In the genomic region with DNA sequence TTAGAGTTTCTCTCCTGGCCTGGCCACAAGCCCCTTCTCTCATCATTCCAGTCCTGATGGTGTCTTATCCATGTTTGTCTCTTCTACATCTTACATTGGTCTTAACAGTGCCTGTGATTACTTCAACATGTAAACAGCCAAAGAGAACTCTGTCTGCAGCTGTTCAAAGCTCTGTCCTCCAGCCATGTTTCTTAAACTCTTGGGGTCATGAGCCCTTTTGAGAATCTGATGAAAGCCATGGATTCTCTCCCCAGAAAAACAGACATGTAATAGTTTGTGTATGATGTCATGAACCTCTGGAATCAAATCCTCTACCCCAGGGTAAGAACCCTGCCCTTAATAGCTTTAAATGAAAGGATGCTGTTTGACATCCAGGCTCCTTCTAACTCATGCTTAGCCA, we compare ENCODE assay signal across 14 cellular contexts. TPM values are rescaled to one million over a fixed set of nuclear protein-coding genes. Genes with fewer than 3 reads are reported as not detected.
"Had no signal": no experiment of that assay in that cellular context is flagged by ENCODE, and none has a peak within 500 bp of the region (broad histone marks: within the 10 kb centered on the region; RNA-seq: fewer than 3 reads in every experiment).

No MANE protein-coding gene starts in this region.

- H3K36me3 ChIP-seq: ascending aorta, cardiac muscle cell had no signal

- H3K4me3 ChIP-seq: ascending aorta, cardiac muscle cell, lung had no signal

- H3K27ac Mint-ChIP-seq: activated CD4-positive, alpha-beta memory T cell treated with anti-CD3 and anti-CD28 coated beads for 36 hours; activated T-cell treated with anti-CD3 and anti-CD28 coated beads, Interleukin-2, amount 50 U/mL, for 72 hours; nephron; stimulated activated naive CD8-positive, alpha-beta T cell treated with anti-CD3 and anti-CD28 coated beads, Interleukin-15, Interleukin-2, amounts not matched to agents 100 ng/mL and 50 ng/mL, for 24 hours had no signal

- H3K27me3 ChIP-seq: ascending aorta had no signal

- H3K36me3 Mint-ChIP-seq: activated CD4-positive, alpha-beta memory T cell treated with anti-CD3 and anti-CD28 coated beads for 36 hours had no signal

- H3K9me3 ChIP-seq: ascending aorta had no signal

- DNase-seq: activated CD4-positive, alpha-beta memory T cell treated with anti-CD3 and anti-CD28 coated beads for 36 hours; activated CD4-positive, alpha-beta T cell treated with anti-CD3 and anti-CD28 coated beads for 1 hour; activated CD8-positive, alpha-beta memory T cell treated with anti-CD3 and anti-CD28 coated beads, Interleukin-2, amount 50 U/mL, for 4 hours; activated naive CD4-positive, alpha-beta T cell; activated T-cell treated with anti-CD3 and anti-CD28 coated beads, Interleukin-2, amount 50 U/mL, for 72 hours; hypothalamus; SIG-M5; stimulated activated CD4-positive, alpha-beta T cell treated with anti-CD3 and anti-CD28 coated beads, Interleukin-15, amount 100 ng/mL, for 24 hours; stimulated activated CD4-positive, alpha-beta T cell treated with anti-CD3 and anti-CD28 coated beads, Interleukin-4, amount 100 ng/mL, for 24 hours had no signal

- H3K4me3 Mint-ChIP-seq: activated CD4-positive, alpha-beta memory T cell treated with anti-CD3 and anti-CD28 coated beads for 36 hours; activated T-cell treated with anti-CD3 and anti-CD28 coated beads, Interleukin-2, amount 50 U/mL, for 72 hours; nephron; stimulated activated naive CD8-positive, alpha-beta T cell treated with anti-CD3 and anti-CD28 coated beads, Interleukin-15, Interleukin-2, amounts not matched to agents 100 ng/mL and 50 ng/mL, for 24 hours had no signal

- ATAC-seq: activated T-cell treated with anti-CD3 and anti-CD28 coated beads, Interleukin-2, amount 50 U/mL, for 72 hours had no signal

- H3K27ac ChIP-seq: ascending aorta, cardiac muscle cell had no signal

RNA-seq across cellular contexts. Expression of gene MAMDC2, which starts 30.1 kb away (rescaled TPM):
- total RNA-seq: activated CD4-positive, alpha-beta memory T cell treated with anti-CD3 and anti-CD28 coated beads for 36 hours; activated T-cell treated with anti-CD3 and anti-CD28 coated beads, Interleukin-2, amount 50 U/mL, for 72 hours had no signal
